Comparison of ENCODE assay signal across 30 cellular contexts in the genomic region with DNA sequence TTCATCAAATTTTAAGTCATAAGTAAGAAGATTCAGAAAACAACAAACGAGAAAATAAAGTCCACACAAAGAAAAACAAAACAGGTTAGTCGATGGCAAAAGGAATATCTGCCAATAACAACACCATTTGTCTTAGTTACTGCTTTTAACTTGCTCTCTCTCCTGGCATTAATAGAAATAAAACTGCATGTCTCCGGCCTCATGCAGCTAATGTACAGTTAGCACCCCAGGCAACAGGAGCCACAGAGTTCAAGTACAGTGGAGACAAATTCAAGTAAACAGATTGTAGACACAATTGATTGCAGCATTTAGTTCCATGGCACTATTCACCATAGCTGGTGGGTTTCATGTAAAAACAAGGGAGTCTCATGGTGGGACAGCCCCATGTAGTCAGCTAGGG. TPM values are rescaled to one million over a fixed set of nuclear protein-coding genes. Genes with fewer than 3 reads are reported as not detected.
"Had no signal": no experiment of that assay in that cellular context is flagged by ENCODE, and none has a peak within 500 bp of the region (broad histone marks: within the 10 kb centered on the region; RNA-seq: fewer than 3 reads in every experiment).

No MANE protein-coding gene starts in this region.

- H3K36me3 ChIP-seq: esophagus squamous epithelium, heart right ventricle, lower lobe of right lung, neutrophil, pancreas, right atrium auricular region, stomach, thyroid gland, vagina had no signal

- H3K4me3 ChIP-seq: coronary artery, esophagus squamous epithelium, heart right ventricle, lower lobe of right lung, pancreas, right atrium auricular region, smooth muscle cell, stomach, thyroid gland, vagina had no signal

- FAIRE-seq: endometrium, islet of Langerhans, pancreas had no signal

- H3K27ac ChIP-seq: coronary artery, heart right ventricle, lower lobe of right lung, neutrophil, pancreas, right atrium auricular region, stomach, thyroid gland, vagina had no signal

- H3K9me3 ChIP-seq: esophagus squamous epithelium, lower lobe of right lung, neutrophil, pancreas, right atrium auricular region, stomach, thyroid gland, vagina had no signal

- DNase-seq: dermis blood vessel endothelial cell; effector memory CD8-positive, alpha-beta T cell; erythroblast; esophagus squamous epithelium; foreskin melanocyte; glutamatergic neuron; heart right ventricle; hippocampal formation; kidney glomerular epithelial cell; left colon; left ventricle myocardium superior; lower lobe of right lung; natural killer cell; pancreas; stimulated activated CD4-positive, alpha-beta T cell treated with anti-CD3 and anti-CD28 coated beads, Interleukin-12 subunit alpha, Interleukin-12 subunit beta, amount 100 ng/mL, for 4 hours; stimulated activated CD4-positive, alpha-beta T cell treated with anti-CD3 and anti-CD28 coated beads, Interleukin-1b, Interleukin-23, amount 100 ng/mL, for 48 hours; stimulated activated CD4-positive, alpha-beta T cell treated with anti-CD3 and anti-CD28 coated beads, Interleukin-4, amount 100 ng/mL, for 24 hours; stimulated activated naive CD4-positive, alpha-beta T cell treated with Interleukin-2 at 50 U/mL for 16 hours; stomach; thyroid gland; trophoblast cell had no signal

- ATAC-seq: effector memory CD8-positive, alpha-beta T cell; heart right ventricle; left colon; lower lobe of right lung; natural killer cell; pancreas; stimulated activated effector memory CD8-positive, alpha-beta T cell treated with anti-CD3 and anti-CD28 coated beads, Interleukin-12 subunit alpha, Interleukin-12 subunit beta, amount 100 ng/mL, for 72 hours had no signal

- H3K4me1 ChIP-seq: heart right ventricle, lower lobe of right lung, pancreas, thyroid gland, vagina had no signal

RNA-seq across cellular contexts. Expression of gene SUSD4, which starts 33.5 kb away (rescaled TPM):
- total RNA-seq: sciatic nerve had no signal
